8 cellular contexts compared by ENCODE assay signal in genomic region chr2:54838585-54839035, GRCh38.
DNase-seq lines count a peak whose midpoint lies in the region; ATAC-seq and TF ChIP-seq lines count a peak whose summit lies in the region.

No MANE protein-coding gene starts in this region.

- H3K27ac Mint-ChIP-seq in activated naive CD8-positive, alpha-beta T cell treated with anti-CD3 and anti-CD28 coated beads, Interleukin-2, amount 10 ng/mL, durations not matched to agents 7 days and 5 days = no peak overlapping the region

- H3K27me3 ChIP-seq in heart left ventricle = no peaks in the 10 kb centered on the region

- peaks cover 5% of the 10 kb centered on the region for H3K27me3 Mint-ChIP-seq in activated naive CD8-positive, alpha-beta T cell treated with anti-CD3 and anti-CD28 coated beads, Interleukin-2, amount 10 ng/mL, durations not matched to agents 7 days and 5 days

- DNase-seq in DMS153 treated with DMSO at 0.1 percent for 48 hours (lab: John Stamatoyannopoulos, UW; ENCODE audit: unreplicated experiment) (peak; percentile 41), SKM-1 (lab: John Stamatoyannopoulos, UW; ENCODE audit: unreplicated experiment) (peak; percentile 4), heart left ventricle (peak in 4 of 5 donors; percentile 51 to 64 (median 60)), putamen (ENCODE audit: low spot score) (peak; percentile 68)
- DNase-seq in activated naive CD8-positive, alpha-beta T cell treated with anti-CD3 and anti-CD28 coated beads, Interleukin-2, amount 10 ng/mL, durations not matched to agents 7 days and 5 days = peak; percentile 46

- no peak overlapping the region for H3K27ac ChIP-seq in heart left ventricle

- H3K9me3 ChIP-seq in heart left ventricle = no peaks in the 10 kb centered on the region

- H3K4me3 ChIP-seq in heart left ventricle = no peak overlapping the region

- intact Hi-C loops in heart left ventricle (cut with DNase I) = loop anchor here (2.0 to 10.0 kb wide), 11 partner anchors 104 to 736 kb away; partner anchors contain the start of gene EML6 (in 5 of the 10)

- TF ChIP-seq CTCF in LNCAP (IDR thresholded peaks at IDR 0.05) (peak; percentile 67), heart left ventricle (IDR thresholded peaks at IDR 0.05) (peak; percentile 79 to 96 (median 92))

- POLR2A ChIA-PET in activated naive CD8-positive, alpha-beta T cell treated with anti-CD3 and anti-CD28 coated beads, Interleukin-2, amount 10 ng/mL, durations not matched to agents 7 days and 5 days (lab: Charles Lee) = no interaction called here

- peaks cover 0 to 3% (median 0%) of the 10 kb centered on the region in 12 donors for H3K4me1 ChIP-seq in heart left ventricle

- WGBS in heart left ventricle, 4 donors = 3 to 15% (median 7%) methylated on average over 4 of the region's 4 CpGs

- no peaks in the 10 kb centered on the region for H3K36me3 Mint-ChIP-seq in activated naive CD8-positive, alpha-beta T cell treated with anti-CD3 and anti-CD28 coated beads, Interleukin-2, amount 10 ng/mL, durations not matched to agents 7 days and 5 days

- H3K4me1 Mint-ChIP-seq in activated naive CD8-positive, alpha-beta T cell treated with anti-CD3 and anti-CD28 coated beads, Interleukin-2, amount 10 ng/mL, durations not matched to agents 7 days and 5 days = peaks cover 4% of the 10 kb centered on the region

- H3K4me3 Mint-ChIP-seq in activated naive CD8-positive, alpha-beta T cell treated with anti-CD3 and anti-CD28 coated beads, Interleukin-2, amount 10 ng/mL, durations not matched to agents 7 days and 5 days = no peak overlapping the region

- H3K36me3 ChIP-seq in heart left ventricle = no peaks in the 10 kb centered on the region

- ATAC-seq in GM21515 (IDR thresholded peaks at IDR 0.05; ENCODE audit: unreplicated experiment) = peak; percentile 75
- peak; percentile 71 for ATAC-seq in activated naive CD8-positive, alpha-beta T cell treated with anti-CD3 and anti-CD28 coated beads, Interleukin-2, amount 10 ng/mL, durations not matched to agents 7 days and 5 days (ENCODE audit: low read depth)
- peak; percentile 73 to 90 (median 80) for ATAC-seq in heart left ventricle
- no peak for ATAC-seq in GM21447 (IDR thresholded peaks at IDR 0.05; ENCODE audit: unreplicated experiment)

- no peaks in the 10 kb centered on the region for H3K9me3 Mint-ChIP-seq in activated naive CD8-positive, alpha-beta T cell treated with anti-CD3 and anti-CD28 coated beads, Interleukin-2, amount 10 ng/mL, durations not matched to agents 7 days and 5 days

- no peak for TF ChIP-seq POLR2A in heart left ventricle (IDR thresholded peaks at IDR 0.05)

Comparison
In these comparisons a context has a peak if more than half of its experiments do, and no peak if none do; other contexts are left out.
1. DNase-seq: peak in every context shown above with its lines; median percentile 68 in putamen; 60 in heart left ventricle; 46 in activated naive CD8-positive, alpha-beta T cell treated with anti-CD3 and anti-CD28 coated beads, Interleukin-2, amount 10 ng/mL, durations not matched to agents 7 days and 5 days; 41 in DMS153 treated with DMSO at 0.1 percent for 48 hours; 4 in SKM-1.